8 cellular contexts compared by ENCODE assay signal in genomic region chrY:12904618-12905519, GRCh38. TPM values are rescaled to one million over a fixed set of nuclear protein-coding genes. Genes with fewer than 3 reads are reported as not detected.
DNase-seq lines count a peak whose midpoint lies in the region; ATAC-seq and TF ChIP-seq lines count a peak whose summit lies in the region.

Gene DDX3Y (plus strand): TSS chrY:12904868. CDS start chrY:12904937, 69 bp downstream.

- peak within 1 kb of the TSS in 7 of 12 donors; percentile 88 to 98 (median 96) for H3K27ac ChIP-seq in heart left ventricle

- H3K4me3 ChIP-seq in heart left ventricle = peak within 1 kb of the TSS in 7 of 12 donors; percentile 64 to 94 (median 83)

- TF ChIP-seq CTCF in heart left ventricle (IDR thresholded peaks at IDR 0.05) = no peak
- no peak for TF ChIP-seq CTCF in Calu3 (IDR thresholded peaks at IDR 0.05; ENCODE audit: unreplicated experiment)

- CTCF ChIA-PET in activated CD4-positive, alpha-beta memory T cell treated with anti-CD3 and anti-CD28 coated beads for 36 hours (lab: Charles Lee) = no interaction called here
- CTCF ChIA-PET in Calu3 (lab: Charles Lee) = no interaction called here

- intact Hi-C loops in activated CD4-positive, alpha-beta memory T cell treated with anti-CD3 and anti-CD28 coated beads for 36 hours (cut with micrococcal nuclease) = loop anchor here (1.0 to 10.0 kb wide), 5 partner anchors 240 to 800 kb away; partner anchors contain the start of genes TMSB4Y and UTY
- intact Hi-C loops in heart left ventricle (cut with DNase I) = no loop called here
- intact Hi-C loops in Calu3 (cut with micrococcal nuclease; ENCODE audit: unreplicated experiment) = no loop called here

- no TSS peak for BruUV-seq in Calu3 (replicated peaks; lab: Mats Ljungman, UMichigan)

- peaks cover 0 to 8% (median 0%) of the 10 kb centered on the region in 9 donors for H3K36me3 ChIP-seq in heart left ventricle

- peaks cover 15% of the 10 kb centered on the region for H3K4me1 Mint-ChIP-seq in activated CD4-positive, alpha-beta memory T cell treated with anti-CD3 and anti-CD28 coated beads for 36 hours (ENCODE audit: low read depth)
- H3K4me1 Mint-ChIP-seq in Calu3 (ENCODE audit: low read depth, unreplicated experiment) = no peaks in the 10 kb centered on the region

- no peak for TF ChIP-seq POLR2A in heart left ventricle (IDR thresholded peaks at IDR 0.05)

- peak within 1 kb of the TSS; percentile 100 for H3K27ac Mint-ChIP-seq in activated CD4-positive, alpha-beta memory T cell treated with anti-CD3 and anti-CD28 coated beads for 36 hours
- no peak within 1 kb of the TSS for H3K27ac Mint-ChIP-seq in Calu3 (ENCODE audit: unreplicated experiment)

- peaks cover 0 to 34% (median 0%) of the 10 kb centered on the region in 12 donors for H3K4me1 ChIP-seq in heart left ventricle

- 0 to 1% methylated on average over 55 of the region's 55 CpGs; no CpG with 5 or more reads in 2 of the 4 donors for WGBS in heart left ventricle, 4 donors

- no peaks in the 10 kb centered on the region for H3K9me3 Mint-ChIP-seq in activated CD4-positive, alpha-beta memory T cell treated with anti-CD3 and anti-CD28 coated beads for 36 hours
- H3K9me3 Mint-ChIP-seq in Calu3 (ENCODE audit: low read depth, unreplicated experiment) = no peaks in the 10 kb centered on the region

- H3K36me3 Mint-ChIP-seq in activated CD4-positive, alpha-beta memory T cell treated with anti-CD3 and anti-CD28 coated beads for 36 hours = peaks cover 31% of the 10 kb centered on the region
- H3K36me3 Mint-ChIP-seq in Calu3 (ENCODE audit: insufficient read depth, unreplicated experiment) = no peaks in the 10 kb centered on the region

- peak within 1 kb of the TSS; percentile 99 for H3K4me3 Mint-ChIP-seq in activated CD4-positive, alpha-beta memory T cell treated with anti-CD3 and anti-CD28 coated beads for 36 hours
- no peak within 1 kb of the TSS for H3K4me3 Mint-ChIP-seq in Calu3 (ENCODE audit: low read depth, unreplicated experiment)

- H3K27me3 ChIP-seq in heart left ventricle = no peaks in the 10 kb centered on the region

- ATAC-seq in GM19035 (IDR thresholded peaks at IDR 0.05; ENCODE audit: unreplicated experiment) = peak; percentile 89
- peak in 2 of 4 donors; percentile 99 for ATAC-seq in heart left ventricle
- ATAC-seq in HG02870 (IDR thresholded peaks at IDR 0.05; ENCODE audit: unreplicated experiment) = no peak

- POLR2A ChIA-PET in activated CD4-positive, alpha-beta memory T cell treated with anti-CD3 and anti-CD28 coated beads for 36 hours (lab: Charles Lee) = interaction anchor here (0.5 kb wide), 2 partner anchors 243 to 532 kb away, joined by 3 read pairs; no protein-coding TSS in a partner anchor

- H3K27me3 Mint-ChIP-seq in activated CD4-positive, alpha-beta memory T cell treated with anti-CD3 and anti-CD28 coated beads for 36 hours = no peaks in the 10 kb centered on the region
- no peaks in the 10 kb centered on the region for H3K27me3 Mint-ChIP-seq in Calu3 (ENCODE audit: unreplicated experiment)

- DNase-seq in KG1 (lab: John Stamatoyannopoulos, UW) (peak; percentile 65), heart left ventricle (peak in 3 of 5 donors; percentile 86 to 91 (median 89)), HT-29 (ENCODE audit: low spot score) (no peak), Calu3 (no peak)
- DNase-seq in activated CD4-positive, alpha-beta memory T cell treated with anti-CD3 and anti-CD28 coated beads for 36 hours = peak; percentile 91
- peak; percentile 88 for DNase-seq in stimulated activated CD4-positive, alpha-beta T cell treated with anti-CD3 and anti-CD28 coated beads, Interleukin-1b, Interleukin-23, amount 100 ng/mL, for 48 hours

- no peaks in the 10 kb centered on the region for H3K9me3 ChIP-seq in heart left ventricle

RNA-seq across cellular contexts. Expression of gene DDX3Y, which starts in this region (rescaled TPM):
- 10 to 100 TPM; 87.1 to 92.9 TPM for total RNA-seq in activated CD4-positive, alpha-beta memory T cell treated with anti-CD3 and anti-CD28 coated beads for 36 hours
- total RNA-seq in heart left ventricle (10 to 100 TPM in 4 of 9 donors, not detected in 5; 30.6 to 45.4 (median 39.8) TPM), Calu3 (2022) (not detected in 2 replicates)
- polyA plus RNA-seq in heart left ventricle = 10 to 100 TPM; 16.1 to 25.0 TPM
- not detected in 2 replicates for total RNA-seq in HT-29 (2014; rRNA removed; shearing (Covaris generic))

Comparison
In these comparisons a context has a peak if more than half of its experiments do, and no peak if none do; other contexts are left out.
1. DNase-seq: peak in KG1 (single experiment), activated CD4-positive, alpha-beta memory T cell treated with anti-CD3 and anti-CD28 coated beads for 36 hours (single experiment), heart left ventricle (3 of 5) and stimulated activated CD4-positive, alpha-beta T cell treated with anti-CD3 and anti-CD28 coated beads, Interleukin-1b, Interleukin-23, amount 100 ng/mL, for 48 hours (single experiment); none in HT-29 (single experiment) and Calu3 (single experiment).